Comparison of ENCODE assay signal across 9 cellular contexts in the genomic region with DNA sequence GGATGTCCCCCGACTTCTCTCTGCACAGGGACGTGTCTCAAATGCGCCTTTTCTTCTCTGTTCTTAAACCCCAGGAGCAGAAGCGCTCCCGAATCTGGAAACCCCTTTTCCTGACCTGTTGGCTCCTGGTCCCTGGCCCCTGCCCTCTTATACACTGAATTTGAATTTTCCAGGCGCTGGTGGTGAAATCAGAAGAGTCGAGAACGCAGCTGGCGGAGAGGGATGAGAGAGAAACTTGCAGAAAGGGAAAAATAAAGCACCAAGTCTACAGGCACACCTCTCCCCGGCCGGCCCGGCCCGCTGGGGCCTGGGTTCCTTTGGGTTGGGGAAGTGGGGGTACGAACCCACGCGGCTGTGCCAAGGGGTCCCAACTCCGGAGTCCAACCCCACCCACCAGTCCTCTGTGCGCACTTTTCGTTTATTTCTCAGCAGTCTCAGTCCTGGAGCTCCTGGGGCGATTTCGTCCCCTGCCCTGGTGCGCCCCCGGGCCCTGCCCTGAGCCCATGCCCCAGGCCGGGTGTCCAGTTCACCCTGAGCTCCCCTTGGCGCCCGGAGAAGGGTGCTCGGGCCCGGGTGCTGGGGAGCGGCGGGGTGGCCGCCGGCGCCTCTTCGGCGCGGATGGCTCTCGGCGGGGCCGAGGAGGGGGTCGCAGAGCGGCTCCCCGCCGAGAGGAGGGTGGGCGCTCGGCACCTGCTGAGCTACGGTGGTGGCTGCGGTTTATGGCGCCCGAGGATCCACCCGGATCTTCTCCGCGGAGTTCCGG. TPM values are rescaled to one million over a fixed set of nuclear protein-coding genes. Genes with fewer than 3 reads are reported as not detected.
A peak's percentile ranks its signal among the peaks of the same experiment; 100 is the strongest.
DNase-seq lines count a peak whose midpoint lies in the region; ATAC-seq and TF ChIP-seq lines count a peak whose summit lies in the region.
"Had no signal": no experiment of that assay in that cellular context is flagged by ENCODE, and none has a peak within 500 bp of the region (broad histone marks: within the 10 kb centered on the region; RNA-seq: fewer than 3 reads in every experiment).

No MANE protein-coding gene starts in this region.

- H3K4me1 Mint-ChIP-seq in activated CD8-positive, alpha-beta memory T cell treated with anti-CD3 and anti-CD28 coated beads, Interleukin-2, amount 10 ng/mL, durations not matched to agents 7 days and 5 days = peaks cover 24% of the 10 kb centered on the region

- H3K9me3 Mint-ChIP-seq in activated CD8-positive, alpha-beta memory T cell treated with anti-CD3 and anti-CD28 coated beads, Interleukin-2, amount 10 ng/mL, durations not matched to agents 7 days and 5 days (ENCODE audit: low read depth) = no peaks in the 10 kb centered on the region

- peak overlapping the region in 1 of 59 donors; percentile 43 for H3K27ac ChIP-seq in dorsolateral prefrontal cortex
- no peak overlapping the region for H3K27ac ChIP-seq in parathyroid adenoma

- CTCF ChIA-PET in activated CD8-positive, alpha-beta memory T cell treated with anti-CD3 and anti-CD28 coated beads, Interleukin-2, amount 10 ng/mL, durations not matched to agents 7 days and 5 days (lab: Charles Lee) = interaction anchor here (0.8 to 7.0 kb wide), 10 partner anchors 10 to 196 kb away, joined by 3 to 51 read pairs (median 7); partner anchors contain the start of gene CBX4

- peaks cover 20% of the 10 kb centered on the region for H3K4me1 ChIP-seq in parathyroid adenoma

- peak overlapping the region in 57 of 59 donors; percentile 7 to 63 (median 41) for H3K4me3 ChIP-seq in dorsolateral prefrontal cortex
- peak overlapping the region; percentile 37 for H3K4me3 ChIP-seq in parathyroid adenoma (ENCODE audit: low read depth, low read length)

- H3K9me3 ChIP-seq in parathyroid adenoma (ENCODE audit: control insufficient read depth, low read length) = no peaks in the 10 kb centered on the region

- no peak overlapping the region for H3K9ac ChIP-seq in parathyroid adenoma

- no peak for ATAC-seq in GM18907 (IDR thresholded peaks at IDR 0.05; ENCODE audit: unreplicated experiment)
- ATAC-seq in activated CD8-positive, alpha-beta memory T cell treated with anti-CD3 and anti-CD28 coated beads, Interleukin-2, amount 10 ng/mL, durations not matched to agents 7 days and 5 days = no peak

- DNase-seq in NCI-H1417 (lab: John Stamatoyannopoulos, UW) = peak in 2 of 3 experiments; percentile 72 to 73
- DNase-seq in NCI-H1417 treated with DMSO at 0.1 percent for 48 hours (lab: John Stamatoyannopoulos, UW) = no peak
- DNase-seq in NCI-H526 treated with DMSO at 0.1 percent for 48 hours (lab: John Stamatoyannopoulos, UW) = peak; percentile 46
- no peak for DNase-seq in dorsolateral prefrontal cortex
- DNase-seq in NCI-H2107 treated with DMSO at 0.1 percent for 48 hours (lab: John Stamatoyannopoulos, UW; ENCODE audit: unreplicated experiment) = no peak
- no peak for DNase-seq in activated CD8-positive, alpha-beta memory T cell treated with anti-CD3 and anti-CD28 coated beads, Interleukin-2, amount 10 ng/mL, durations not matched to agents 7 days and 5 days
- DNase-seq: NCI-H1048 had no signal

- H3K36me3 ChIP-seq in parathyroid adenoma (ENCODE audit: control insufficient read depth, insufficient read depth, low read length) = no peaks in the 10 kb centered on the region

- no peaks in the 10 kb centered on the region for H3K36me3 Mint-ChIP-seq in activated CD8-positive, alpha-beta memory T cell treated with anti-CD3 and anti-CD28 coated beads, Interleukin-2, amount 10 ng/mL, durations not matched to agents 7 days and 5 days

- H2AFZ ChIP-seq in parathyroid adenoma = peak overlapping the region; percentile 34

- H3K27me3 ChIP-seq in dorsolateral prefrontal cortex (peaks cover 10 to 91% (median 72%) of the 10 kb centered on the region in 45 donors), parathyroid adenoma (ENCODE audit: control insufficient read depth, insufficient read depth, low read length) (no peaks in the 10 kb centered on the region)

- H3K4me3 Mint-ChIP-seq in activated CD8-positive, alpha-beta memory T cell treated with anti-CD3 and anti-CD28 coated beads, Interleukin-2, amount 10 ng/mL, durations not matched to agents 7 days and 5 days = no peak overlapping the region

- TF ChIP-seq CTCF in dorsolateral prefrontal cortex (IDR thresholded peaks at IDR 0.05 in 54 of 56, conservative IDR thresholded peaks at IDR 0.05 in 2 of 56; ENCODE audit: low read depth in 1 of 56, partially characterized antibody in 56 of 56) (no peak), parathyroid adenoma (IDR thresholded peaks at IDR 0.05) (no peak)

- H3K4me2 ChIP-seq in parathyroid adenoma (ENCODE audit: low read length) = peak overlapping the region; percentile 92

- no peak overlapping the region for H3K27ac Mint-ChIP-seq in activated CD8-positive, alpha-beta memory T cell treated with anti-CD3 and anti-CD28 coated beads, Interleukin-2, amount 10 ng/mL, durations not matched to agents 7 days and 5 days

- no peaks in the 10 kb centered on the region for H3K79me2 ChIP-seq in parathyroid adenoma

- intact Hi-C loops in dorsolateral prefrontal cortex (cut with DNase I) = loop anchor here in 1 of 2 donors (2.0 kb wide), 1 partner anchor 20 kb away; no protein-coding TSS in a partner anchor

- peaks cover 62% of the 10 kb centered on the region for H3K27me3 Mint-ChIP-seq in activated CD8-positive, alpha-beta memory T cell treated with anti-CD3 and anti-CD28 coated beads, Interleukin-2, amount 10 ng/mL, durations not matched to agents 7 days and 5 days

RNA-seq across cellular contexts. Expression of gene CBX8, which starts 15.5 kb away (rescaled TPM):
- total RNA-seq in dorsolateral prefrontal cortex = 10 to 100 TPM in 2 of 120 experiments, 1 to 10 TPM in 118; 1.5 to 10.3 (median 5.0) TPM
- 1 to 10 TPM; 6.8 to 8.6 TPM for total RNA-seq in activated CD8-positive, alpha-beta memory T cell treated with anti-CD3 and anti-CD28 coated beads, Interleukin-2, amount 10 ng/mL, durations not matched to agents 7 days and 5 days

RNA-seq across cellular contexts. Expression of gene CBX4, which starts 26.9 kb away (rescaled TPM):
- total RNA-seq in dorsolateral prefrontal cortex = 10 to 100 TPM; 26.4 to 54.9 (median 35.9) TPM
- total RNA-seq in activated CD8-positive, alpha-beta memory T cell treated with anti-CD3 and anti-CD28 coated beads, Interleukin-2, amount 10 ng/mL, durations not matched to agents 7 days and 5 days = 10 to 100 TPM; 28.3 to 36.7 TPM

RNA-seq across cellular contexts. Expression of gene CBX2, which starts 34.4 kb away (rescaled TPM):
- total RNA-seq in dorsolateral prefrontal cortex = 1 to 10 TPM in 103 of 120 experiments, under 1 TPM in 16, not detected in 1; 0.44 to 4.2 (median 1.8) TPM
- total RNA-seq in activated CD8-positive, alpha-beta memory T cell treated with anti-CD3 and anti-CD28 coated beads, Interleukin-2, amount 10 ng/mL, durations not matched to agents 7 days and 5 days = 1 to 10 TPM; 5.3 to 6.8 TPM

Comparison
In these comparisons a context has a peak if more than half of its experiments do, and no peak if none do; other contexts are left out.
1. DNase-seq: peak in NCI-H1417 (2 of 3) and NCI-H526 treated with DMSO at 0.1 percent for 48 hours (single experiment); none in NCI-H1417 treated with DMSO at 0.1 percent for 48 hours (single experiment), dorsolateral prefrontal cortex (0 of 10), NCI-H2107 treated with DMSO at 0.1 percent for 48 hours (single experiment) and activated CD8-positive, alpha-beta memory T cell treated with anti-CD3 and anti-CD28 coated beads, Interleukin-2, amount 10 ng/mL, durations not matched to agents 7 days and 5 days (single experiment).